Comparison of ENCODE assay signal across 8 cellular contexts in genomic region chr6:5471044-5471443, GRCh38.
DNase-seq lines count a peak whose midpoint lies in the region; ATAC-seq and TF ChIP-seq lines count a peak whose summit lies in the region.

No MANE protein-coding gene starts in this region.

- no peak overlapping the region for H3K4me3 ChIP-seq in kidney epithelial cell (ENCODE audit: low read depth, low read length)

- peak; percentile 63 for ATAC-seq in HG02870 (IDR thresholded peaks at IDR 0.05; ENCODE audit: unreplicated experiment)
- ATAC-seq in activated CD4-positive, CD25-positive, alpha-beta regulatory T cell treated with anti-CD3 and anti-CD28 coated beads, Interleukin-2, amount 50 U/mL, for 24 hours = peak; percentile 56 to 68
- ATAC-seq in GM19467 (IDR thresholded peaks at IDR 0.05; ENCODE audit: unreplicated experiment) = no peak

- DNase-seq in GM04504 (ENCODE audit: low read depth) (peak; percentile 35), NCI-H2196 treated with DMSO at 0.1 percent for 48 hours (lab: John Stamatoyannopoulos, UW; ENCODE audit: unreplicated experiment) (peak; percentile 58), kidney epithelial cell (ENCODE audit: low read depth) (no peak)
- DNase-seq in central memory CD4-positive, alpha-beta T cell = peak; percentile 33
- peak; percentile 61 for DNase-seq in stimulated activated CD4-positive, alpha-beta T cell treated with anti-CD3 and anti-CD28 coated beads, Interleukin-4, amount 100 ng/mL, for 1 hour

- peak; percentile 94 for TF ChIP-seq CTCF in kidney epithelial cell (IDR thresholded peaks at IDR 0.05; ENCODE audit: insufficient read depth, low read length, poor library complexity, severe bottlenecking)

- no peaks in the 10 kb centered on the region for H3K36me3 ChIP-seq in kidney epithelial cell (ENCODE audit: control insufficient read depth, insufficient read depth, low read length)

- no peaks in the 10 kb centered on the region for H3K27me3 ChIP-seq in kidney epithelial cell (ENCODE audit: control insufficient read depth, insufficient read depth, low read length)
